In genomic region chr15:61613729-61614128, GRCh38 we compare ENCODE assay signal across 25 cellular contexts.
DNase-seq lines count a peak whose midpoint lies in the region; ATAC-seq and TF ChIP-seq lines count a peak whose summit lies in the region.
"Had no signal": no experiment of that assay in that cellular context is flagged by ENCODE, and none has a peak within 500 bp of the region (broad histone marks: within the 10 kb centered on the region; RNA-seq: fewer than 3 reads in every experiment).

No MANE protein-coding gene starts in this region.

- no peak overlapping the region for H3K27ac Mint-ChIP-seq in MCF 10A (ENCODE audit: low read depth, unreplicated experiment)
- H3K27ac Mint-ChIP-seq in activated CD4-positive, alpha-beta T cell treated with anti-CD3 and anti-CD28 coated beads, Interleukin-2, amount 10 ng/mL, durations not matched to agents 7 days and 5 days = no peak overlapping the region
- H3K27ac Mint-ChIP-seq: B cell, HFFc6 had no signal

- no TSS peak for BruUV-seq in MCF 10A (replicated peaks; lab: Mats Ljungman, UMichigan)

- intact Hi-C loops in MCF 10A (cut with micrococcal nuclease) (no loop called here), breast epithelium (cut with DNase I; ENCODE audit: low total_unique reads) (no loop called here), body of pancreas (cut with DNase I) (no loop called here)

- H3K36me3 ChIP-seq in breast epithelium (no peaks in the 10 kb centered on the region), body of pancreas (replicated peaks in 1 of 2; ENCODE audit: insufficient read depth in 1 of 2, low read depth in 2 of 2) (no peaks in the 10 kb centered on the region)

- POLR2A ChIA-PET in MCF 10A (lab: Yijun Ruan, JAX) = no interaction called here
- POLR2A ChIA-PET in activated CD4-positive, alpha-beta T cell treated with anti-CD3 and anti-CD28 coated beads, Interleukin-2, amount 10 ng/mL, durations not matched to agents 7 days and 5 days (lab: Charles Lee) = no interaction called here

- H3K4me3 ChIP-seq in breast epithelium (no peak overlapping the region), choroid plexus epithelial cell (ENCODE audit: low read depth, low read length) (no peak overlapping the region), body of pancreas (no peak overlapping the region)

- H3K4me1 ChIP-seq in breast epithelium = no peaks in the 10 kb centered on the region
- H3K4me1 ChIP-seq in body of pancreas = no peaks in the 10 kb centered on the region

- H3K9me3 ChIP-seq in breast epithelium = peaks cover 0 to 21% of the 10 kb centered on the region in 2 donors
- H3K9me3 ChIP-seq in body of pancreas = no peaks in the 10 kb centered on the region

- peaks cover 8% of the 10 kb centered on the region for H3K9me3 Mint-ChIP-seq in MCF 10A (ENCODE audit: unreplicated experiment)
- peaks cover 16% of the 10 kb centered on the region for H3K9me3 Mint-ChIP-seq in activated CD4-positive, alpha-beta T cell treated with anti-CD3 and anti-CD28 coated beads, Interleukin-2, amount 10 ng/mL, durations not matched to agents 7 days and 5 days

- DNase-seq in MCF 10A (ENCODE audit: unreplicated experiment) (peak; percentile 3), breast epithelium (ENCODE audit: low spot score in 2 of 2) (no peak), choroid plexus epithelial cell (ENCODE audit: low read depth) (peak; percentile 22), iris pigment epithelial cell (ENCODE audit: low read depth) (peak; percentile 14), NCI-H2196 treated with DMSO at 0.1 percent for 48 hours (lab: John Stamatoyannopoulos, UW; ENCODE audit: unreplicated experiment) (no peak), body of pancreas (no peak)
- no peak for DNase-seq in activated CD4-positive, alpha-beta T cell treated with anti-CD3 and anti-CD28 coated beads, Interleukin-2, amount 10 ng/mL, durations not matched to agents 7 days and 5 days
- DNase-seq: COR-L47, DMS153, H7, HFFc6, KG1, MV-4-11, NCI-H187, NCI-H2107, NCI-H2227 treated with DMSO at 0.1 percent for 48 hours, NCI-H510A treated with DMSO at 0.1 percent for 48 hours, NCI-H82, OCI-M1, SIG-M5 had no signal

- no peak for TF ChIP-seq CTCF in MCF 10A (IDR thresholded peaks at IDR 0.05; ENCODE audit: unreplicated experiment)
- no peak for TF ChIP-seq CTCF in breast epithelium (IDR thresholded peaks at IDR 0.05)
- TF ChIP-seq CTCF in choroid plexus epithelial cell (conservative IDR thresholded peaks at IDR 0.05; ENCODE audit: low read depth, low read length) = no peak
- TF ChIP-seq CTCF in body of pancreas (IDR thresholded peaks at IDR 0.05) = no peak

- no peak for ATAC-seq in GM18909 (IDR thresholded peaks at IDR 0.05; ENCODE audit: poor library complexity, unreplicated experiment)
- no peak for ATAC-seq in body of pancreas
- ATAC-seq: SK-N-SH treated with all-trans-retinoic acid at 6 μM for 48 hours had no signal

- H3K27ac ChIP-seq in breast epithelium (no peak overlapping the region), body of pancreas (no peak overlapping the region)
- H3K27ac ChIP-seq: 22Rv1, RWPE1 had no signal

- no peak overlapping the region for H3K4me3 Mint-ChIP-seq in MCF 10A (ENCODE audit: unreplicated experiment)
- H3K4me3 Mint-ChIP-seq in activated CD4-positive, alpha-beta T cell treated with anti-CD3 and anti-CD28 coated beads, Interleukin-2, amount 10 ng/mL, durations not matched to agents 7 days and 5 days = no peak overlapping the region
- H3K4me3 Mint-ChIP-seq: B cell, HFFc6 had no signal

- peaks cover 11% of the 10 kb centered on the region for H3K27me3 Mint-ChIP-seq in MCF 10A (ENCODE audit: insufficient read depth, unreplicated experiment)
- peaks cover 6% of the 10 kb centered on the region for H3K27me3 Mint-ChIP-seq in activated CD4-positive, alpha-beta T cell treated with anti-CD3 and anti-CD28 coated beads, Interleukin-2, amount 10 ng/mL, durations not matched to agents 7 days and 5 days

- no peaks in the 10 kb centered on the region for H3K4me1 Mint-ChIP-seq in MCF 10A (ENCODE audit: insufficient read depth, unreplicated experiment)
- no peaks in the 10 kb centered on the region for H3K4me1 Mint-ChIP-seq in activated CD4-positive, alpha-beta T cell treated with anti-CD3 and anti-CD28 coated beads, Interleukin-2, amount 10 ng/mL, durations not matched to agents 7 days and 5 days
- H3K4me1 Mint-ChIP-seq: B cell had no signal

- H3K36me3 Mint-ChIP-seq in MCF 10A (ENCODE audit: insufficient read depth, unreplicated experiment) = no peaks in the 10 kb centered on the region
- H3K36me3 Mint-ChIP-seq in activated CD4-positive, alpha-beta T cell treated with anti-CD3 and anti-CD28 coated beads, Interleukin-2, amount 10 ng/mL, durations not matched to agents 7 days and 5 days (ENCODE audit: low read depth) = no peaks in the 10 kb centered on the region

- H3K27me3 ChIP-seq in breast epithelium (no peaks in the 10 kb centered on the region), body of pancreas (no peaks in the 10 kb centered on the region)

- TF ChIP-seq POLR2A in breast epithelium (IDR thresholded peaks at IDR 0.05) (no peak), body of pancreas (IDR thresholded peaks at IDR 0.05) (no peak)

- CTCF ChIA-PET in MCF 10A (lab: Yijun Ruan, JAX) = no interaction called here
- CTCF ChIA-PET in activated CD4-positive, alpha-beta T cell treated with anti-CD3 and anti-CD28 coated beads, Interleukin-2, amount 10 ng/mL, durations not matched to agents 7 days and 5 days (lab: Charles Lee) = no interaction called here

Comparison
In these comparisons a context has a peak if more than half of its experiments do, and no peak if none do; other contexts are left out.
1. DNase-seq: peak in MCF 10A (single experiment), choroid plexus epithelial cell (single experiment) and iris pigment epithelial cell (single experiment); none in breast epithelium (0 of 2), NCI-H2196 treated with DMSO at 0.1 percent for 48 hours (single experiment), activated CD4-positive, alpha-beta T cell treated with anti-CD3 and anti-CD28 coated beads, Interleukin-2, amount 10 ng/mL, durations not matched to agents 7 days and 5 days (single experiment) and body of pancreas (0 of 4).